In the genomic region with DNA sequence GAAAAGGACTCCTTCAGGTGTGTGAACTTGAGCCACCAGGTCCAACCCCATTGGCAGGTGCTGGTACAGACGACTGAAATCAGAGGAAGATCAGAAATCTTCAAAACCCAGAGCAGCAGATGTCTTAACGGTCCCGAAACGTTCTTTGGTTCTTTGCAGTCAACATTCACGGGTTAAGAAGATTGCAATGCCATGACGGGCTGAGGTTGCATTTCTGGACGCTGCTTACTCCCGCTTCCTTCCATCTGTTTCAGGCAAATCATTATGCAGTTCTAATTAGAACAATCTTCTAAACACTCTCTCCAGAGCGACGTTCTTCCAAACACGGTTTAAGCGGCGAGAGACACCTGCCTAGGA, we compare ENCODE assay signal across 10 cellular contexts. TPM values are rescaled to one million over a fixed set of nuclear protein-coding genes. Genes with fewer than 3 reads are reported as not detected.
DNase-seq lines count a peak whose midpoint lies in the region; ATAC-seq and TF ChIP-seq lines count a peak whose summit lies in the region.
"Had no signal": no experiment of that assay in that cellular context is flagged by ENCODE, and none has a peak within 500 bp of the region (broad histone marks: within the 10 kb centered on the region; RNA-seq: fewer than 3 reads in every experiment).

No MANE protein-coding gene starts in this region.

- H3K4me1 ChIP-seq in rectal smooth muscle tissue (ENCODE audit: control insufficient read depth, insufficient read depth, low read length), result no peaks in the 10 kb centered on the region

- peaks cover 10% of the 10 kb centered on the region for H3K4me1 Mint-ChIP-seq in WTC11
- peaks cover 2% of the 10 kb centered on the region for H3K4me1 Mint-ChIP-seq in glutamatergic neuron (ENCODE audit: low read depth, unreplicated experiment)

- H3K27ac Mint-ChIP-seq in WTC11 (no peak overlapping the region), glutamatergic neuron (ENCODE audit: unreplicated experiment) (peak overlapping the region; percentile 8)
- H3K27ac Mint-ChIP-seq: activated naive CD8-positive, alpha-beta T cell had no signal

- H3K36me3 Mint-ChIP-seq in WTC11 (no peaks in the 10 kb centered on the region), glutamatergic neuron (ENCODE audit: unreplicated experiment) (no peaks in the 10 kb centered on the region)
- H3K36me3 Mint-ChIP-seq: activated naive CD8-positive, alpha-beta T cell had no signal

- H3K27me3 Mint-ChIP-seq in WTC11 (ENCODE audit: low read depth) (peaks cover 46% of the 10 kb centered on the region), glutamatergic neuron (ENCODE audit: unreplicated experiment) (peaks cover 6% of the 10 kb centered on the region)

- CTCF ChIA-PET in WTC11 (lab: Charles Lee), result no interaction called here

- no peaks in the 10 kb centered on the region for H3K9me3 Mint-ChIP-seq in WTC11
- peaks cover 3% of the 10 kb centered on the region for H3K9me3 Mint-ChIP-seq in glutamatergic neuron (ENCODE audit: unreplicated experiment)

- POLR2A ChIA-PET in WTC11 (lab: Charles Lee), result no interaction called here

- no peak for ATAC-seq in WTC11
- ATAC-seq in GM21447 (IDR thresholded peaks at IDR 0.05; ENCODE audit: unreplicated experiment), result no peak
- ATAC-seq in GM19455 (IDR thresholded peaks at IDR 0.05; ENCODE audit: unreplicated experiment), result no peak

- DNase-seq in GM03348 (ENCODE audit: low spot score) (peak; percentile 1), WTC11 (ENCODE audit: low spot score) (no peak), glutamatergic neuron (no peak), midbrain (lab: John Stamatoyannopoulos, UW) (no peak), ureter (ENCODE audit: low spot score) (no peak)
- DNase-seq: stimulated activated CD4-positive, alpha-beta T cell treated with anti-CD3 and anti-CD28 coated beads, Interleukin-4, amount 100 ng/mL, for 4 hours had no signal

- peak overlapping the region; percentile 88 for H3K4me3 Mint-ChIP-seq in WTC11
- peak overlapping the region; percentile 96 for H3K4me3 Mint-ChIP-seq in glutamatergic neuron (ENCODE audit: unreplicated experiment)
- H3K4me3 Mint-ChIP-seq: activated naive CD8-positive, alpha-beta T cell had no signal

- peaks cover 2% of the 10 kb centered on the region for H3K27me3 ChIP-seq in rectal smooth muscle tissue (ENCODE audit: control insufficient read depth, insufficient read depth, low read length)

- H3K9ac ChIP-seq in rectal smooth muscle tissue (ENCODE audit: low read length), result no peak overlapping the region

- no peak overlapping the region for H3K27ac ChIP-seq in rectal smooth muscle tissue (ENCODE audit: low read depth, low read length)

- TF ChIP-seq CTCF in WTC11 (IDR thresholded peaks at IDR 0.05) (no peak), glutamatergic neuron (IDR thresholded peaks at IDR 0.05; ENCODE audit: partially characterized antibody, unreplicated experiment) (no peak)

- peak overlapping the region; percentile 44 for H3K4me3 ChIP-seq in rectal smooth muscle tissue (ENCODE audit: low read length)

- no peaks in the 10 kb centered on the region for H3K36me3 ChIP-seq in rectal smooth muscle tissue (ENCODE audit: control insufficient read depth, insufficient read depth, low read length)

TF ChIP-seq in WTC11, 78 proteins besides CTCF, POLR2A, EP300 and RAD21 (continues in another document):
- TF ChIP-seq OVOL2 (CRISPR knock-in tag; IDR thresholded peaks at IDR 0.05; ENCODE audit: borderline replicate concordance) (no peak), KAT7 (CRISPR knock-in tag; IDR thresholded peaks at IDR 0.05; ENCODE audit: borderline replicate concordance) (no peak), GTF2I (CRISPR knock-in tag; conservative IDR thresholded peaks at IDR 0.05) (no peak), TP53 (CRISPR knock-in tag; IDR thresholded peaks at IDR 0.05) (no peak), NFATC4 (CRISPR knock-in tag; IDR thresholded peaks at IDR 0.05) (no peak), GABPB1 (CRISPR knock-in tag; IDR thresholded peaks at IDR 0.05) (no peak)
- TF ChIP-seq, protein P1, sequence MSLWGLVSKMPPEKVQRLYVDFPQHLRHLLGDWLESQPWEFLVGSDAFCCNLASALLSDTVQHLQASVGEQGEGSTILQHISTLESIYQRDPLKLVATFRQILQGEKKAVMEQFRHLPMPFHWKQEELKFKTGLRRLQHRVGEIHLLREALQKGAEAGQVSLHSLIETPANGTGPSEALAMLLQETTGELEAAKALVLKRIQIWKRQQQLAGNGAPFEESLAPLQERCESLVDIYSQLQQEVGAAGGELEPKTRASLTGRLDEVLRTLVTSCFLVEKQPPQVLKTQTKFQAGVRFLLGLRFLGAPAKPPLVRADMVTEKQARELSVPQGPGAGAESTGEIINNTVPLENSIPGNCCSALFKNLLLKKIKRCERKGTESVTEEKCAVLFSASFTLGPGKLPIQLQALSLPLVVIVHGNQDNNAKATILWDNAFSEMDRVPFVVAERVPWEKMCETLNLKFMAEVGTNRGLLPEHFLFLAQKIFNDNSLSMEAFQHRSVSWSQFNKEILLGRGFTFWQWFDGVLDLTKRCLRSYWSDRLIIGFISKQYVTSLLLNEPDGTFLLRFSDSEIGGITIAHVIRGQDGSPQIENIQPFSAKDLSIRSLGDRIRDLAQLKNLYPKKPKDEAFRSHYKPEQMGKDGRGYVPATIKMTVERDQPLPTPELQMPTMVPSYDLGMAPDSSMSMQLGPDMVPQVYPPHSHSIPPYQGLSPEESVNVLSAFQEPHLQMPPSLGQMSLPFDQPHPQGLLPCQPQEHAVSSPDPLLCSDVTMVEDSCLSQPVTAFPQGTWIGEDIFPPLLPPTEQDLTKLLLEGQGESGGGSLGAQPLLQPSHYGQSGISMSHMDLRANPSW (CRISPR knock-in tag; conservative IDR thresholded peaks at IDR 0.05; ENCODE audit: low read depth), result no peak
- TF ChIP-seq, protein P2, sequence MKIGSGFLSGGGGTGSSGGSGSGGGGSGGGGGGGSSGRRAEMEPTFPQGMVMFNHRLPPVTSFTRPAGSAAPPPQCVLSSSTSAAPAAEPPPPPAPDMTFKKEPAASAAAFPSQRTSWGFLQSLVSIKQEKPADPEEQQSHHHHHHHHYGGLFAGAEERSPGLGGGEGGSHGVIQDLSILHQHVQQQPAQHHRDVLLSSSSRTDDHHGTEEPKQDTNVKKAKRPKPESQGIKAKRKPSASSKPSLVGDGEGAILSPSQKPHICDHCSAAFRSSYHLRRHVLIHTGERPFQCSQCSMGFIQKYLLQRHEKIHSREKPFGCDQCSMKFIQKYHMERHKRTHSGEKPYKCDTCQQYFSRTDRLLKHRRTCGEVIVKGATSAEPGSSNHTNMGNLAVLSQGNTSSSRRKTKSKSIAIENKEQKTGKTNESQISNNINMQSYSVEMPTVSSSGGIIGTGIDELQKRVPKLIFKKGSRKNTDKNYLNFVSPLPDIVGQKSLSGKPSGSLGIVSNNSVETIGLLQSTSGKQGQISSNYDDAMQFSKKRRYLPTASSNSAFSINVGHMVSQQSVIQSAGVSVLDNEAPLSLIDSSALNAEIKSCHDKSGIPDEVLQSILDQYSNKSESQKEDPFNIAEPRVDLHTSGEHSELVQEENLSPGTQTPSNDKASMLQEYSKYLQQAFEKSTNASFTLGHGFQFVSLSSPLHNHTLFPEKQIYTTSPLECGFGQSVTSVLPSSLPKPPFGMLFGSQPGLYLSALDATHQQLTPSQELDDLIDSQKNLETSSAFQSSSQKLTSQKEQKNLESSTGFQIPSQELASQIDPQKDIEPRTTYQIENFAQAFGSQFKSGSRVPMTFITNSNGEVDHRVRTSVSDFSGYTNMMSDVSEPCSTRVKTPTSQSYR (CRISPR knock-in tag; IDR thresholded peaks at IDR 0.05), result no peak
- TF ChIP-seq, protein P3, sequence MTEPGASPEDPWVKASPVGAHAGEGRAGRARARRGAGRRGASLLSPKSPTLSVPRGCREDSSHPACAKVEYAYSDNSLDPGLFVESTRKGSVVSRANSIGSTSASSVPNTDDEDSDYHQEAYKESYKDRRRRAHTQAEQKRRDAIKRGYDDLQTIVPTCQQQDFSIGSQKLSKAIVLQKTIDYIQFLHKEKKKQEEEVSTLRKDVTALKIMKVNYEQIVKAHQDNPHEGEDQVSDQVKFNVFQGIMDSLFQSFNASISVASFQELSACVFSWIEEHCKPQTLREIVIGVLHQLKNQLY (CRISPR knock-in tag; IDR thresholded peaks at IDR 0.05), result no peak
- TF ChIP-seq, protein P4, sequence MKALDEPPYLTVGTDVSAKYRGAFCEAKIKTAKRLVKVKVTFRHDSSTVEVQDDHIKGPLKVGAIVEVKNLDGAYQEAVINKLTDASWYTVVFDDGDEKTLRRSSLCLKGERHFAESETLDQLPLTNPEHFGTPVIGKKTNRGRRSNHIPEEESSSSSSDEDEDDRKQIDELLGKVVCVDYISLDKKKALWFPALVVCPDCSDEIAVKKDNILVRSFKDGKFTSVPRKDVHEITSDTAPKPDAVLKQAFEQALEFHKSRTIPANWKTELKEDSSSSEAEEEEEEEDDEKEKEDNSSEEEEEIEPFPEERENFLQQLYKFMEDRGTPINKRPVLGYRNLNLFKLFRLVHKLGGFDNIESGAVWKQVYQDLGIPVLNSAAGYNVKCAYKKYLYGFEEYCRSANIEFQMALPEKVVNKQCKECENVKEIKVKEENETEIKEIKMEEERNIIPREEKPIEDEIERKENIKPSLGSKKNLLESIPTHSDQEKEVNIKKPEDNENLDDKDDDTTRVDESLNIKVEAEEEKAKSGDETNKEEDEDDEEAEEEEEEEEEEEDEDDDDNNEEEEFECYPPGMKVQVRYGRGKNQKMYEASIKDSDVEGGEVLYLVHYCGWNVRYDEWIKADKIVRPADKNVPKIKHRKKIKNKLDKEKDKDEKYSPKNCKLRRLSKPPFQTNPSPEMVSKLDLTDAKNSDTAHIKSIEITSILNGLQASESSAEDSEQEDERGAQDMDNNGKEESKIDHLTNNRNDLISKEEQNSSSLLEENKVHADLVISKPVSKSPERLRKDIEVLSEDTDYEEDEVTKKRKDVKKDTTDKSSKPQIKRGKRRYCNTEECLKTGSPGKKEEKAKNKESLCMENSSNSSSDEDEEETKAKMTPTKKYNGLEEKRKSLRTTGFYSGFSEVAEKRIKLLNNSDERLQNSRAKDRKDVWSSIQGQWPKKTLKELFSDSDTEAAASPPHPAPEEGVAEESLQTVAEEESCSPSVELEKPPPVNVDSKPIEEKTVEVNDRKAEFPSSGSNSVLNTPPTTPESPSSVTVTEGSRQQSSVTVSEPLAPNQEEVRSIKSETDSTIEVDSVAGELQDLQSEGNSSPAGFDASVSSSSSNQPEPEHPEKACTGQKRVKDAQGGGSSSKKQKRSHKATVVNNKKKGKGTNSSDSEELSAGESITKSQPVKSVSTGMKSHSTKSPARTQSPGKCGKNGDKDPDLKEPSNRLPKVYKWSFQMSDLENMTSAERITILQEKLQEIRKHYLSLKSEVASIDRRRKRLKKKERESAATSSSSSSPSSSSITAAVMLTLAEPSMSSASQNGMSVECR (CRISPR knock-in tag; IDR thresholded peaks at IDR 0.05; ENCODE audit: borderline replicate concordance), result no peak

RNA-seq across cellular contexts. Expression of a gene that starts 0.5 kb away (rescaled TPM):
- total RNA-seq in WTC11 (2021) (1.1 to 3.8 TPM (median 1.6 TPM) in 3 replicates), glutamatergic neuron (ENCODE audit: unreplicated experiment) (0.96 TPM), ureter (0.96 TPM)
